Comparison of ENCODE assay signal across 11 cellular contexts in the genomic region with DNA sequence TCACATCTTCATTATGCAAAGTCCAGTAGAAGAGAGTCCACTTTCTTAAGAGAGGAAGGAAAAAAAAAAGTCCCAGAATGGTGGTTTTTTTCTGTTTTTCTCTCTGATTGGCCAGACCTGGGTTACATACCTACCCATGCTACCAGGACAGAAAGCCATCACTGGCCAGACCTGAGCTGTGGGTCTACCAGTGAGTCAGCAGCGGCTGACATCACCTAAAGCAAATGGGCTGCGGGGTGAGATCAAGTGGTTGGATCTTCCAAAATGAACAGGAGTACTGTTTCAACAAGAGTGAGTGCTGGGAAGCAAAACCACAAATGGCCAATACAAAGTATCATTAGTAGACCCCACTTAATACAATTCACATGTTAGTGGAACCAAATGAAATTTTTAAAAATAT. TPM values are rescaled to one million over a fixed set of nuclear protein-coding genes. Genes with fewer than 3 reads are reported as not detected.
DNase-seq lines count a peak whose midpoint lies in the region; ATAC-seq, FAIRE-seq and TF ChIP-seq lines count a peak whose summit lies in the region.
"Had no signal": no experiment of that assay in that cellular context is flagged by ENCODE, and none has a peak within 500 bp of the region (broad histone marks: within the 10 kb centered on the region; RNA-seq: fewer than 3 reads in every experiment).

No MANE protein-coding gene starts in this region.

- WGBS in HepG2 (ENCODE audit: low lambda C conversion rate), result 11% methylated on average over 2 of the region's 2 CpGs
- WGBS in right lobe of liver (ENCODE audit: insufficient coverage, low coverage, low lambda C conversion rate, missing lambda C conversion rate), result 38% methylated on average over 2 of the region's 2 CpGs

- POLR2A ChIA-PET in HepG2 (lab: Yijun Ruan, JAX), result no interaction called here

- no peaks in the 10 kb centered on the region for H3K4me1 Mint-ChIP-seq in natural killer cell

- DNase-seq in HepG2 (ENCODE audit: low spot score) (no peak), right lobe of liver (no peak), SK-N-MC (ENCODE audit: low read depth, low spot score) (no peak), vagina (ENCODE audit: extremely low spot score in 2 of 2) (no peak), cortex of kidney (lab: John Stamatoyannopoulos, UW) (no peak), NCI-H1930 (lab: John Stamatoyannopoulos, UW) (no peak), natural killer cell (no peak)
- DNase-seq: DMS153; effector CD4-positive, alpha-beta T cell had no signal

- H3K4me3 Mint-ChIP-seq in natural killer cell, result no peak overlapping the region

- H4K20me1 ChIP-seq in HepG2 (ENCODE audit: insufficient read depth, low read length), result no peaks in the 10 kb centered on the region

- H3K27ac ChIP-seq in HepG2 (ENCODE audit: extremely low read length, insufficient read depth, low read length) (no peak overlapping the region), right lobe of liver (no peak overlapping the region), SK-N-MC (no peak overlapping the region), iPS-18a (ENCODE audit: low read length) (no peak overlapping the region), vagina (peak overlapping the region; percentile 58)
- H3K27ac ChIP-seq: VCaP had no signal

- no peaks in the 10 kb centered on the region for H3K36me3 ChIP-seq in HepG2 (replicated peaks in 1 of 2; ENCODE audit: control insufficient read depth in 1 of 2, insufficient read depth in 2 of 2, low read length in 2 of 2)
- H3K36me3 ChIP-seq in right lobe of liver, result no peaks in the 10 kb centered on the region
- no peaks in the 10 kb centered on the region for H3K36me3 ChIP-seq in SK-N-MC (ENCODE audit: insufficient read depth, low read length)
- no peaks in the 10 kb centered on the region for H3K36me3 ChIP-seq in iPS-18a (ENCODE audit: control insufficient read depth, low read depth, low read length)
- no peaks in the 10 kb centered on the region for H3K36me3 ChIP-seq in vagina

- no peaks in the 10 kb centered on the region for H3K79me2 ChIP-seq in HepG2 (ENCODE audit: insufficient read depth, low read length)

- ATAC-seq in HepG2 (peak; percentile 44; the same call in 2 of the 3 replicates), right lobe of liver (no peak), natural killer cell (no peak)

- no peaks in the 10 kb centered on the region for H3K36me3 Mint-ChIP-seq in natural killer cell

- CTCF ChIA-PET in HepG2 (lab: Yijun Ruan, JAX; ENCODE audit: low intra/inter-chr PET ratio, low total read pairs), result no interaction called here

- TF ChIP-seq POLR2A in HepG2 (IDR thresholded peaks at IDR 0.05; ENCODE audit: insufficient read depth in 1 of 2, low read depth in 2 of 2, low read length in 2 of 2) (no peak), right lobe of liver (IDR thresholded peaks at IDR 0.05) (no peak), vagina (IDR thresholded peaks at IDR 0.05) (no peak)

- H3K4me3 ChIP-seq in HepG2 (replicated peaks in 1 of 3; ENCODE audit: insufficient read depth in 1 of 3, low read depth in 2 of 3, low read length in 3 of 3) (no peak overlapping the region), right lobe of liver (no peak overlapping the region), SK-N-MC (peak overlapping the region; percentile 87), iPS-18a (ENCODE audit: low read length) (peak overlapping the region; percentile 81), vagina (peak overlapping the region; percentile 48 to 56)

- H3K9me3 ChIP-seq in HepG2 (ENCODE audit: low read length) (no peaks in the 10 kb centered on the region), right lobe of liver (no peaks in the 10 kb centered on the region), SK-N-MC (ENCODE audit: low read depth, low read length) (no peaks in the 10 kb centered on the region), iPS-18a (ENCODE audit: control insufficient read depth, low read depth, low read length) (no peaks in the 10 kb centered on the region), vagina (no peaks in the 10 kb centered on the region)

- H3K9ac ChIP-seq in HepG2 (ENCODE audit: insufficient read depth, low read depth, low read length) (no peak overlapping the region), SK-N-MC (ENCODE audit: insufficient read length) (peak overlapping the region; percentile 40), iPS-18a (ENCODE audit: low read length) (peak overlapping the region; percentile 7)

- no TSS peak for BruUV-seq in HepG2 (replicated peaks; lab: Mats Ljungman, UMichigan)

- H3K9me3 Mint-ChIP-seq in natural killer cell, result no peaks in the 10 kb centered on the region

- H2AFZ ChIP-seq in HepG2 (ENCODE audit: low read length), result no peak overlapping the region

- H3K27me3 ChIP-seq in HepG2 (ENCODE audit: control insufficient read depth in 1 of 2, insufficient read depth in 2 of 2, low read length in 2 of 2) (peaks cover 1 to 19% of the 10 kb centered on the region in 2 experiments; a peak in 3 of 5 replicates), right lobe of liver (peaks cover 0 to 23% of the 10 kb centered on the region in 2 donors), iPS-18a (ENCODE audit: control insufficient read depth, insufficient read depth, low read length) (peaks cover 7% of the 10 kb centered on the region), vagina (no peaks in the 10 kb centered on the region)

- intact Hi-C loops in HepG2 (cut with micrococcal nuclease; ENCODE audit: unreplicated experiment) (loop anchor here (5.0 kb wide), 1 partner anchor 585 kb away; no protein-coding TSS in a partner anchor), right lobe of liver (cut with DNase I) (no loop called here), vagina (cut with DNase I) (no loop called here), natural killer cell (cut with micrococcal nuclease) (no loop called here)

- TF ChIP-seq RAD21 in HepG2 (CRISPR knock-in tag; IDR thresholded peaks at IDR 0.05), result no peak

- no peak overlapping the region for H3K4me2 ChIP-seq in HepG2 (ENCODE audit: low read depth, low read length)

- TF ChIP-seq EP300 in HepG2 (IDR thresholded peaks at IDR 0.05; ENCODE audit: low read depth in 2 of 2, low read length in 2 of 2), result no peak
- TF ChIP-seq EP300 in HepG2 (CRISPR knock-in tag; IDR thresholded peaks at IDR 0.05; ENCODE audit: borderline replicate concordance), result no peak

- H3K27me3 Mint-ChIP-seq in natural killer cell (ENCODE audit: low read depth in 2 of 2), result peaks cover 13 to 17% of the 10 kb centered on the region in 2 donors

- no peaks in the 10 kb centered on the region for H3K4me1 ChIP-seq in HepG2 (ENCODE audit: insufficient read depth, low read length)
- peaks cover 0 to 11% (median 0%) of the 10 kb centered on the region in 4 donors for H3K4me1 ChIP-seq in right lobe of liver
- no peaks in the 10 kb centered on the region for H3K4me1 ChIP-seq in iPS-18a (ENCODE audit: control insufficient read depth, low read depth, low read length)
- no peaks in the 10 kb centered on the region for H3K4me1 ChIP-seq in vagina

- no peak for FAIRE-seq in HepG2 (lab: Jason Lieb, UNC)

- H3K27ac Mint-ChIP-seq in natural killer cell, result no peak overlapping the region

- TF ChIP-seq CTCF in HepG2 (CRISPR knock-in tag; IDR thresholded peaks at IDR 0.05) (no peak), right lobe of liver (IDR thresholded peaks at IDR 0.05) (no peak), vagina (IDR thresholded peaks at IDR 0.05) (no peak), natural killer cell (IDR thresholded peaks at IDR 0.05) (no peak)

- in situ Hi-C loops in HepG2 (cut with HindIII; ENCODE audit: extremely low pct_ligation_motif_present, low pct_unique_long_range_greater_than_20kb), result no loop called here

RNA-seq across cellular contexts. Expression of gene NDST3, which starts 1.6 kb away (rescaled TPM):
- total RNA-seq in HepG2 (2016; rRNA removed; fragmentation: Illumina TruSeq; extraction: Trizol) (not detected in 2 replicates), right lobe of liver (1 to 10 TPM in 1 of 6 experiments, under 1 TPM in 5; 0.25 to 1.0 (median 0.57) TPM), vagina (0.74 TPM), natural killer cell (not detected)
- not detected in 2 replicates for total RNA-seq in HepG2 (2016; cell fraction: cytosol; rRNA removed; fragmentation: Illumina TruSeq; extraction: Trizol; ENCODE audit: low read depth)
- not detected in 2 replicates for total RNA-seq in HepG2 (2016; cell fraction: insoluble cytoplasmic fraction; rRNA removed; fragmentation: Illumina TruSeq; extraction: Trizol)
- total RNA-seq in HepG2 (2016; cell fraction: membrane; rRNA removed; fragmentation: Illumina TruSeq; extraction: Trizol), result not detected in 2 replicates
- total RNA-seq in HepG2 (2016; cell fraction: nucleus; rRNA removed; fragmentation: Illumina TruSeq; extraction: Trizol), result not detected in 2 replicates
- not detected in 2 replicates for polyA plus RNA-seq in HepG2 (2011; rRNA removed)
- not detected in 2 replicates for polyA plus RNA-seq in HepG2 (2011; cell fraction: cytosol; rRNA removed)
- not detected in 2 replicates for polyA plus RNA-seq in HepG2 (2011; cell fraction: nucleus; rRNA removed)
- polyA plus RNA-seq in HepG2 (2012), result not detected in 2 replicates
- polyA plus RNA-seq in HepG2 (2016; cell fraction: cytosol; fragmentation: Illumina TruSeq; extraction: Trizol; ENCODE audit: low read depth), result not detected in 2 replicates
- polyA plus RNA-seq in HepG2 (2016; cell fraction: insoluble cytoplasmic fraction; fragmentation: Illumina TruSeq; extraction: Trizol; ENCODE audit: low read depth), result not detected in 2 replicates
- not detected in 2 replicates for polyA plus RNA-seq in HepG2 (2016; cell fraction: membrane; fragmentation: Illumina TruSeq; extraction: Trizol; ENCODE audit: low read depth)
- polyA plus RNA-seq in HepG2 (2016; cell fraction: nucleus; fragmentation: Illumina TruSeq; extraction: Trizol; ENCODE audit: insufficient read depth, low read depth), result not detected in 2 replicates
- not detected in 2 replicates for polyA minus RNA-seq in HepG2 (2011; rRNA and poly(A)+ RNA removed; ENCODE audit: low replicate concordance)
- not detected in 2 replicates for polyA minus RNA-seq in HepG2 (2011; cell fraction: cytosol; rRNA and poly(A)+ RNA removed)
- not detected in 2 replicates for polyA minus RNA-seq in HepG2 (2011; cell fraction: nucleus; rRNA and poly(A)+ RNA removed)

Comparison
In these comparisons a context has a peak if more than half of its experiments do, and no peak if none do; other contexts are left out.
1. H3K4me3 ChIP-seq: peak in SK-N-MC (single experiment), iPS-18a (single experiment) and vagina (2 of 2); none in HepG2 (0 of 3) and right lobe of liver (0 of 3).